Comparison of ENCODE assay signal across 8 cellular contexts in the genomic region with DNA sequence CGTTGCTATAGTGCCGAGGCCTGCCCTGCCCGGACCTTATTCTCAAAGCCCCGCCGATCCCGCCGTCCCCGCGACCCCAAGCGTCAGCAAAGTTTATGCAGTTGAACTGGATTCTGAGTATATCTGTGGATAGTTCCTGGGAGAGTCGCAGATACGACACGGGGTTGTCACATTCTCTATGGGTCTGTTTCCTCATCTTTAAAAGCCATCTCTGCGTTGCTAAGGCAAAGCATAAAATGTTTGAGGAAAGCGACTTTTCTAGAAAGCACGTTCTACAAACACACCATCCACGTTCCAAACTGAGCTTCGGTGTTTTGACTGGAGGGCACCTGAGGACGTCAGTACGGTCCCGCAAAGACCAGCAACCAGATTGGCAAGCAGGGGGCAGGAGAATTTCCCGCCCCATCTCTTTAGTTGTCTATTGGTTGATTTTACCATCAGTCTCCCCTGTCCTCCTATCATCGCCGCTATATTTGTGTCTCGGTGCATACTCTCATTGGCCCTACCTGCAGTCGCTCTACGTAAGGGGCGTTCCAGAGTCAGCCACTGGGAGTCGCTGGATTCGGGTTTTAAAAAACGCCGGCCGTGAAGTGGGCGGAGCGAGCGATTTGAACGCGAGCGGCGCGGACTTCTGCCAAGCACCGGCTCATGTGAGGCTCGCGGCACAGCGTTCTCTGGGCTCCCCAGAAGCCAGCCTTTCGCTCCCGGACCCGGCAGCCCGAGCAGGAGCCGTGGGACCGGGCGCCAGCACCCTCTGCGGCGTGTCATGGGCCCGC. TPM values are rescaled to one million over a fixed set of nuclear protein-coding genes. Genes with fewer than 3 reads are reported as not detected.
A peak's percentile ranks its signal among the peaks of the same experiment; 100 is the strongest.
DNase-seq lines count a peak whose midpoint lies in the region; ATAC-seq, FAIRE-seq and TF ChIP-seq lines count a peak whose summit lies in the region.

Gene CENPA, plus strand, starts transcription at position 626 of the 776 bp plus-strand sequence. Its CDS starts 141 bp downstream, at position 767.

- TF ChIP-seq POLR2A in sigmoid colon (IDR thresholded peaks at IDR 0.05), result no peak

- H3K36me3 Mint-ChIP-seq in brain, result peaks cover 34% of the 10 kb centered on the region

- H3K4me3 Mint-ChIP-seq in brain, result peak within 1 kb of the TSS; percentile 82 to 89 (median 84)

- H3K4me1 ChIP-seq in sigmoid colon, result peaks cover 0 to 15% (median 11%) of the 10 kb centered on the region in 4 donors

- TF ChIP-seq CTCF in brain (conservative IDR thresholded peaks at IDR 0.05), result peak in 1 of 2 experiments; percentile 37
- TF ChIP-seq CTCF in sigmoid colon (IDR thresholded peaks at IDR 0.05), result peak in 2 of 4 experiments; percentile 16 to 18

- H3K36me3 ChIP-seq in sigmoid colon, result peaks cover 0 to 11% (median 0%) of the 10 kb centered on the region in 4 donors

- peaks cover 28% of the 10 kb centered on the region for H3K4me1 Mint-ChIP-seq in brain

- H3K9me3 Mint-ChIP-seq in brain, result peaks cover 0 to 20% (median 11%) of the 10 kb centered on the region in 5 experiments

- peak; percentile 98 for ATAC-seq in GM18520 (IDR thresholded peaks at IDR 0.05; ENCODE audit: unreplicated experiment)
- ATAC-seq in HG03064 (IDR thresholded peaks at IDR 0.05; ENCODE audit: low read depth, unreplicated experiment), result peak; percentile 98

- H3K27ac ChIP-seq in sigmoid colon, result peak within 1 kb of the TSS in 3 of 4 donors; percentile 56 to 66 (median 61)

- peaks cover 0 to 28% (median 11%) of the 10 kb centered on the region in 3 donors for H3K27me3 ChIP-seq in sigmoid colon

- H3K4me3 ChIP-seq in sigmoid colon, result peak within 1 kb of the TSS; percentile 37 to 80 (median 68)

- TF ChIP-seq EP300 in sigmoid colon (IDR thresholded peaks at IDR 0.05), result no peak

- H3K27me3 Mint-ChIP-seq in brain, result peaks cover 4% of the 10 kb centered on the region

- DNase-seq in 8988T (peak; percentile 92), NCI-H2107 treated with DMSO at 0.1 percent for 48 hours (lab: John Stamatoyannopoulos, UW; ENCODE audit: unreplicated experiment) (peak; percentile 97), iPS DF 4.7 (ENCODE audit: extremely low read depth, low spot score) (peak; percentile 100), sigmoid colon (peak; percentile 99)

- intact Hi-C loops in sigmoid colon (cut with DNase I), result loop anchor here (2.0 to 10.0 kb wide), 2 partner anchors 21 to 249 kb away; partner anchors contain the start of genes SLC35F6 and TMEM214

- peak; percentile 98 for FAIRE-seq in TTC549 (lab: Jason Lieb, UNC)

- no peaks in the 10 kb centered on the region for H3K9me3 ChIP-seq in sigmoid colon

- peak within 1 kb of the TSS; percentile 79 to 95 (median 87) for H3K27ac Mint-ChIP-seq in brain

- 1 to 2% methylated on average over 55 of the region's 55 CpGs for WGBS in sigmoid colon, 2 donors

RNA-seq across cellular contexts. Expression of gene CENPA, which starts in this region (rescaled TPM):
- polyA plus RNA-seq in brain (ENCODE audit: insufficient read depth, low read depth, low replicate concordance) (15.8 TPM), sigmoid colon (10 to 100 TPM in 1 of 3 donors, 1 to 10 TPM in 2; 1.2 to 11.6 (median 3.2) TPM)
- not detected for total RNA-seq in sigmoid colon

Comparison
In these comparisons a context has a peak if more than half of its experiments do, and no peak if none do; other contexts are left out.
1. Peak in every context shown above with its lines: DNase-seq, ATAC-seq, H3K4me3 ChIP-seq and H3K27ac ChIP-seq.